2 cellular contexts compared by ENCODE assay signal in the genomic region with DNA sequence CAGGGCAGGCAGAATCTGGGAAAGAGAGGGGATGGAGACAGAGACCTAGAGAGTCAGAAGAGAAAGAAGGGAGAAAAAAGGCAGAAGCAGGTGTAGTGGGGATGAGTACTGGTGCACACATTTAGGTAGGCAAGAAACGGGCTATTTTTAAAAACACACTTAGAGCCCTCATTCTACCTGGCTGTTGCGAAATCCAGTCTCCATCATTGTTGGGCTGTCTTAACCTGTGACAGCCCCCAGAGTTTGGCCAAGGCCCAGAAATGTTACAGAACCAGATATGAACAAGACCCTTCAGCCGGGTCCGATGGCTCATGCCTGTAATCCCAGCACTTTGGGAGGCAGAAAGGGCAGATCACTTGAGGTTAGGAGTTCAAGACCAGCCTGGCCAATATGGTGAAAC.
A peak's percentile ranks its signal among the peaks of the same experiment; 100 is the strongest.
TF ChIP-seq lines count a peak whose summit lies in the region.

No MANE protein-coding gene starts in this region.

TF ChIP-seq in GM23338, 12 proteins besides CTCF, POLR2A, EP300 and RAD21:
- TF ChIP-seq ZNF114 (CRISPR knock-in tag; IDR thresholded peaks at IDR 0.05) (no peak), NANOG (IDR thresholded peaks at IDR 0.05; ENCODE audit: borderline replicate concordance) (no peak), ZNF462 (CRISPR knock-in tag; IDR thresholded peaks at IDR 0.05) (no peak), POLR2AphosphoS5 (IDR thresholded peaks at IDR 0.05; ENCODE audit: low read depth) (no peak), JUNB (IDR thresholded peaks at IDR 0.05; ENCODE audit: unreplicated experiment) (no peak), CREB1 (CRISPR knock-in tag; IDR thresholded peaks at IDR 0.05; ENCODE audit: low read depth) (no peak), STAT1 (IDR thresholded peaks at IDR 0.05; ENCODE audit: unreplicated experiment) (no peak), REST (IDR thresholded peaks at IDR 0.05; ENCODE audit: unreplicated experiment) (no peak), EZH2 (IDR thresholded peaks at IDR 0.05; ENCODE audit: low read depth, unreplicated experiment) (no peak)
- TF ChIP-seq, protein P1, sequence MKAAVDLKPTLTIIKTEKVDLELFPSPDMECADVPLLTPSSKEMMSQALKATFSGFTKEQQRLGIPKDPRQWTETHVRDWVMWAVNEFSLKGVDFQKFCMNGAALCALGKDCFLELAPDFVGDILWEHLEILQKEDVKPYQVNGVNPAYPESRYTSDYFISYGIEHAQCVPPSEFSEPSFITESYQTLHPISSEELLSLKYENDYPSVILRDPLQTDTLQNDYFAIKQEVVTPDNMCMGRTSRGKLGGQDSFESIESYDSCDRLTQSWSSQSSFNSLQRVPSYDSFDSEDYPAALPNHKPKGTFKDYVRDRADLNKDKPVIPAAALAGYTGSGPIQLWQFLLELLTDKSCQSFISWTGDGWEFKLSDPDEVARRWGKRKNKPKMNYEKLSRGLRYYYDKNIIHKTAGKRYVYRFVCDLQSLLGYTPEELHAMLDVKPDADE (IDR thresholded peaks at IDR 0.05), result no peak

TF ChIP-seq in K562, 482 proteins besides CTCF, POLR2A, EP300 and RAD21:
- TF ChIP-seq ZNF764 (CRISPR knock-in tag; IDR thresholded peaks at IDR 0.05; ENCODE audit: low read depth), result no peak
- peak; percentile 78 for TF ChIP-seq CEBPB (tag; IDR thresholded peaks at IDR 0.05)
- no peak for TF ChIP-seq RUNX1 (IDR thresholded peaks at IDR 0.05; ENCODE audit: low read depth)
- TF ChIP-seq, protein P2, sequence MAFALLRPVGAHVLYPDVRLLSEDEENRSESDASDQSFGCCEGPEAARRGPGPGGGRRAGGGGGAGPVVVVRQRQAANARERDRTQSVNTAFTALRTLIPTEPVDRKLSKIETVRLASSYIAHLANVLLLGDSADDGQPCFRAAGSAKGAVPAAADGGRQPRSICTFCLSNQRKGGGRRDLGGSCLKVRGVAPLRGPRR (CRISPR knock-in tag; IDR thresholded peaks at IDR 0.05), result no peak
- no peak for TF ChIP-seq ZNF384 (IDR thresholded peaks at IDR 0.05; ENCODE audit: low read depth, low read length)
- TF ChIP-seq CEBPG (CRISPR knock-in tag; IDR thresholded peaks at IDR 0.05), result 0 out of 2 replicates have a peak, but pooled peaks have one; percentile 41
- TF ChIP-seq CEBPG (tag; conservative IDR thresholded peaks at IDR 0.05 in 1 of 2, IDR thresholded peaks at IDR 0.05 in 1 of 2), result peak in 1 of 2 experiments; percentile 49; a peak in 3 of 4 replicates
- no peak for TF ChIP-seq ZNF239 (CRISPR knock-in tag; IDR thresholded peaks at IDR 0.05)
- no peak for TF ChIP-seq ATF3 (IDR thresholded peaks at IDR 0.05)
- TF ChIP-seq ATF3 (CRISPR knock-in tag; conservative IDR thresholded peaks at IDR 0.05), result no peak
- no peak for TF ChIP-seq HNRNPK (IDR thresholded peaks at IDR 0.05; ENCODE audit: low read depth, low read length, poor library complexity, severe bottlenecking)
- no peak for TF ChIP-seq FOXJ2 (tag; IDR thresholded peaks at IDR 0.05)
